8 cellular contexts compared by ENCODE assay signal in genomic region chr2:190359896-190360376, GRCh38. TPM values are rescaled to one million over a fixed set of nuclear protein-coding genes. Genes with fewer than 3 reads are reported as not detected.
DNase-seq lines count a peak whose midpoint lies in the region; ATAC-seq and TF ChIP-seq lines count a peak whose summit lies in the region.

No MANE protein-coding gene starts in this region.

- peak overlapping the region; percentile 39 for H2AFZ ChIP-seq in smooth muscle cell (ENCODE audit: low read depth)

- H3K36me3 ChIP-seq in smooth muscle cell (ENCODE audit: low read depth), result peaks cover 3% of the 10 kb centered on the region

- H3K27ac ChIP-seq in RWPE1, result peak overlapping the region; percentile 89
- H3K27ac ChIP-seq in smooth muscle cell (ENCODE audit: low read depth), result no peak overlapping the region

- no peaks in the 10 kb centered on the region for H3K27me3 ChIP-seq in smooth muscle cell (ENCODE audit: low read depth)

- ATAC-seq in GM18868 (IDR thresholded peaks at IDR 0.05; ENCODE audit: unreplicated experiment), result peak; percentile 92
- peak; percentile 87 for ATAC-seq in HG02970 (IDR thresholded peaks at IDR 0.05; ENCODE audit: low FRiP score, unreplicated experiment)

- TF ChIP-seq CTCF in RWPE1 (conservative IDR thresholded peaks at IDR 0.05; ENCODE audit: low read depth), result no peak
- no peak for TF ChIP-seq CTCF in smooth muscle cell (IDR thresholded peaks at IDR 0.05; ENCODE audit: borderline replicate concordance, insufficient read depth, poor library complexity, severe bottlenecking)

- H3K4me3 ChIP-seq in smooth muscle cell, result peak overlapping the region; percentile 15

- peak overlapping the region; percentile 46 for H3K4me2 ChIP-seq in smooth muscle cell

- H4K20me1 ChIP-seq in smooth muscle cell (ENCODE audit: low read depth), result no peaks in the 10 kb centered on the region

- POLR2A ChIA-PET in RWPE1 (lab: Yijun Ruan, JAX; ENCODE audit: low non-redundant PET), result no interaction called here

- no peaks in the 10 kb centered on the region for H3K9me3 ChIP-seq in smooth muscle cell (replicated peaks; ENCODE audit: low read depth)

- no peaks in the 10 kb centered on the region for H3K4me1 ChIP-seq in smooth muscle cell (ENCODE audit: low read depth)

- no peaks in the 10 kb centered on the region for H3F3A ChIP-seq in smooth muscle cell (ENCODE audit: low read depth)

- peak; percentile 30 for DNase-seq in RWPE1 (ENCODE audit: low spot score)
- DNase-seq in astrocyte of the hippocampus (ENCODE audit: low read depth, low spot score), result peak; percentile 79
- peak; percentile 74 for DNase-seq in iris pigment epithelial cell (ENCODE audit: low read depth)
- no peak for DNase-seq in smooth muscle cell (lab: John Stamatoyannopoulos, UW; ENCODE audit: unreplicated experiment)
- DNase-seq in NK-92 (lab: John Stamatoyannopoulos, UW; ENCODE audit: unreplicated experiment), result no peak
- DNase-seq in T-helper 9 cell, result no peak

- no peaks in the 10 kb centered on the region for H3K79me2 ChIP-seq in smooth muscle cell (ENCODE audit: low read depth)

- H3K9ac ChIP-seq in smooth muscle cell (ENCODE audit: low read depth), result no peak overlapping the region

- CTCF ChIA-PET in RWPE1 (lab: Yijun Ruan, JAX), result interaction anchor here (1.0 kb wide), 1 partner anchor 16 kb away, joined by 4 read pairs; no protein-coding TSS in a partner anchor

- 38% methylated on average over 6 of the region's 6 CpGs for WGBS in smooth muscle cell (ENCODE audit: low lambda C conversion rate)

RNA-seq across cellular contexts. Expression of gene INPP1, which starts 16.5 kb away (rescaled TPM):
- 4.5 and 11.3 TPM in 2 replicates for total RNA-seq in smooth muscle cell
- polyA plus RNA-seq in smooth muscle cell, result 12.5 and 14.3 TPM in 2 replicates

RNA-seq across cellular contexts. Expression of gene HIBCH, which starts 40.3 kb away (rescaled TPM):
- 15.1 and 16.6 TPM in 2 replicates for total RNA-seq in smooth muscle cell
- 18.1 and 31.9 TPM in 2 replicates for polyA plus RNA-seq in smooth muscle cell

RNA-seq across cellular contexts. Expression of gene MFSD6, which starts 48.2 kb away (rescaled TPM):
- total RNA-seq in smooth muscle cell, result 3.6 and 5.1 TPM in 2 replicates
- 1.2 and 1.7 TPM in 2 replicates for polyA plus RNA-seq in smooth muscle cell

Comparison
In these comparisons a context has a peak if more than half of its experiments do, and no peak if none do; other contexts are left out.
1. DNase-seq: peak in RWPE1 (single experiment), astrocyte of the hippocampus (single experiment) and iris pigment epithelial cell (single experiment); none in smooth muscle cell (single experiment), NK-92 (single experiment) and T-helper 9 cell (single experiment).